In the genomic region with DNA sequence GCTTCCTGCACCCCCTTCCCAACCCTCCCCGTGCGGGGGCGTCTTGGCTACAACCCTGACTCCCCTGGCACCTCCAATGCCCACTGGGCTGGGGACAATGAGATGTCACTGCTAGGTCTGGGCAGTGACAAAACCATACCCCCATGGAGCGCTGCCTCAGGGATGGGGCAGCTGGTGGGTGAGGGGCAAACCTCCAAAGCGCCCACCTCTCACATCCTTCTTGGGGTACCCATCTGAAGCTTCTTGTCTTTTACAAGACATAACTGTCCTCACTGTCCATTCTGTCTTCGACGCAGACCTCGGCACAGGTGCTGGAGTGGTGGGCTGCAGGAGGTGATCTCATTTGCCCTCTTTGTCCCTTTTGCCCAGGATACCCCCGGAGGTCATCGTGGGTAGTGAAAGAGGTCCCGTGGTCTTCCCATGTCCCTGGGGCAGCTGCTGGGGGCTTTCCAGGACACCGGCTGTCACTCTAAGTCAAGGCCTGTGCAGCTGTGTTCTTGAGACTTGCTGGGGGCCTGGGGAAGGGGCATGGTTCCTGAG, we compare ENCODE assay signal across 17 cellular contexts. TPM values are rescaled to one million over a fixed set of nuclear protein-coding genes. Genes with fewer than 3 reads are reported as not detected.
A peak's percentile ranks its signal among the peaks of the same experiment; 100 is the strongest.
DNase-seq lines count a peak whose midpoint lies in the region; ATAC-seq and TF ChIP-seq lines count a peak whose summit lies in the region.
"Had no signal": no experiment of that assay in that cellular context is flagged by ENCODE, and none has a peak within 500 bp of the region (broad histone marks: within the 10 kb centered on the region; RNA-seq: fewer than 3 reads in every experiment).

No MANE protein-coding gene starts in this region.

- H3K36me3 Mint-ChIP-seq in HFFc6 (ENCODE audit: low read depth): peaks cover 10% of the 10 kb centered on the region
- peaks cover 3% of the 10 kb centered on the region for H3K36me3 Mint-ChIP-seq in effector memory CD8-positive, alpha-beta T cell (ENCODE audit: insufficient read depth)
- H3K36me3 Mint-ChIP-seq: immature natural killer cell; mesothelial cell of epicardium; stimulated activated effector memory CD8-positive, alpha-beta T cell treated with anti-CD3 and anti-CD28 coated beads, Interleukin-12 subunit alpha, Interleukin-12 subunit beta, amount 100 ng/mL, for 72 hours; type B pancreatic cell had no signal

- BruUV-seq in OCI-LY7 (replicated peaks; lab: Mats Ljungman, UMichigan): no TSS peak

- ATAC-seq in SK-N-SH treated with all-trans-retinoic acid at 6 μM for 48 hours: no peak
- ATAC-seq in effector memory CD8-positive, alpha-beta T cell (replicated peaks): no peak
- ATAC-seq: stimulated activated effector memory CD8-positive, alpha-beta T cell treated with anti-CD3 and anti-CD28 coated beads, Interleukin-12 subunit alpha, Interleukin-12 subunit beta, amount 100 ng/mL, for 72 hours had no signal

- intact Hi-C loops in OCI-LY7 (cut with micrococcal nuclease; ENCODE audit: unreplicated experiment): no loop called here

- H3K9ac ChIP-seq in SK-N-SH: no peak overlapping the region

- H3K79me2 ChIP-seq in SK-N-SH (ENCODE audit: insufficient read depth) (no peaks in the 10 kb centered on the region), OCI-LY7 (ENCODE audit: insufficient read depth, low read depth, low read length) (no peaks in the 10 kb centered on the region)

- H3K27ac Mint-ChIP-seq in HFFc6: peak overlapping the region; percentile 52
- H3K27ac Mint-ChIP-seq in effector memory CD8-positive, alpha-beta T cell: no peak overlapping the region
- H3K27ac Mint-ChIP-seq: activated CD4-positive, alpha-beta T cell treated with anti-CD3 and anti-CD28 coated beads, Interleukin-2, amount 10 ng/mL, durations not matched to agents 24 days and 14 days; immature natural killer cell; mesothelial cell of epicardium; stimulated activated effector memory CD8-positive, alpha-beta T cell treated with anti-CD3 and anti-CD28 coated beads, Interleukin-12 subunit alpha, Interleukin-12 subunit beta, amount 100 ng/mL, for 72 hours; type B pancreatic cell had no signal

- TF ChIP-seq EP300 in SK-N-SH (IDR thresholded peaks at IDR 0.05; ENCODE audit: borderline replicate concordance in 1 of 2, low read depth in 1 of 2, low read length in 1 of 2): no peak

- no peaks in the 10 kb centered on the region for H3F3A ChIP-seq in SK-N-SH (replicated peaks; ENCODE audit: insufficient read depth)

- H3K9me3 ChIP-seq in SK-N-SH: no peaks in the 10 kb centered on the region
- H3K9me3 ChIP-seq in OCI-LY7 (ENCODE audit: low read length): no peaks in the 10 kb centered on the region
- H3K9me3 ChIP-seq: gastroesophageal sphincter had no signal

- H3K36me3 ChIP-seq in SK-N-SH (replicated peaks in 1 of 2; ENCODE audit: control insufficient read depth in 1 of 2, insufficient read depth in 2 of 2, low read length in 1 of 2): peaks cover 5 to 39% of the 10 kb centered on the region in 2 experiments
- no peaks in the 10 kb centered on the region for H3K36me3 ChIP-seq in OCI-LY7 (ENCODE audit: insufficient read depth, low read length)

- H3K4me3 ChIP-seq in SK-N-SH (ENCODE audit: low read depth in 2 of 2, low read length in 1 of 2) (no peak overlapping the region), fibroblast of villous mesenchyme (ENCODE audit: low read depth, low read length) (no peak overlapping the region), retinal pigment epithelial cell (ENCODE audit: low read length) (no peak overlapping the region), OCI-LY7 (ENCODE audit: low read depth, low read length, poor library complexity, severe bottlenecking) (no peak overlapping the region)
- H3K4me3 ChIP-seq: gastroesophageal sphincter had no signal

- H3K9me2 ChIP-seq in SK-N-SH (no peaks in the 10 kb centered on the region), OCI-LY7 (ENCODE audit: insufficient read depth, low read length) (no peaks in the 10 kb centered on the region)

- H3K27me3 Mint-ChIP-seq in HFFc6 (ENCODE audit: insufficient read depth): peaks cover 22% of the 10 kb centered on the region
- H3K27me3 Mint-ChIP-seq in effector memory CD8-positive, alpha-beta T cell: peaks cover 16 to 30% of the 10 kb centered on the region in 2 donors
- H3K27me3 Mint-ChIP-seq: type B pancreatic cell had no signal

- no peak for TF ChIP-seq RAD21 in SK-N-SH (IDR thresholded peaks at IDR 0.05; ENCODE audit: low read length)

- WGBS in SK-N-SH (ENCODE audit: low lambda C conversion rate): 97% methylated on average over 8 of the region's 12 CpGs

- peak; percentile 25 for TF ChIP-seq CTCF in SK-N-SH (IDR thresholded peaks at IDR 0.05)
- peak; percentile 58 for TF ChIP-seq CTCF in HFFc6 (IDR thresholded peaks at IDR 0.05)
- peak; percentile 9 for TF ChIP-seq CTCF in fibroblast of villous mesenchyme (IDR thresholded peaks at IDR 0.05; ENCODE audit: insufficient read depth, low read depth, low read length)
- peak; percentile 13 for TF ChIP-seq CTCF in retinal pigment epithelial cell (conservative IDR thresholded peaks at IDR 0.05; ENCODE audit: low read depth, low read length)
- TF ChIP-seq CTCF in OCI-LY7 (conservative IDR thresholded peaks at IDR 0.05; ENCODE audit: low read length): no peak

- DNase-seq in SK-N-SH (peak; percentile 36), HFFc6 (no peak), fibroblast of villous mesenchyme (ENCODE audit: low read depth) (no peak), retinal pigment epithelial cell (ENCODE audit: low read depth) (no peak), OCI-LY7 (ENCODE audit: low spot score) (no peak)
- DNase-seq in effector memory CD8-positive, alpha-beta T cell: no peak
- DNase-seq in NK-92 treated with Interleukin-12 subunit alpha and Interleukin-12 subunit beta, amount 100 ng/mL, for 24 hours (lab: John Stamatoyannopoulos, UW): no peak
- DNase-seq: 8988T; activated CD4-positive, alpha-beta T cell treated with anti-CD3 and anti-CD28 coated beads, Interleukin-2, amount 10 ng/mL, durations not matched to agents 24 days and 14 days; immature natural killer cell; SIG-M5; T-helper 9 cell had no signal

- no peak overlapping the region for H3K4me3 Mint-ChIP-seq in HFFc6
- no peak overlapping the region for H3K4me3 Mint-ChIP-seq in effector memory CD8-positive, alpha-beta T cell
- H3K4me3 Mint-ChIP-seq: activated CD4-positive, alpha-beta T cell treated with anti-CD3 and anti-CD28 coated beads, Interleukin-2, amount 10 ng/mL, durations not matched to agents 24 days and 14 days; immature natural killer cell; mesothelial cell of epicardium; stimulated activated effector memory CD8-positive, alpha-beta T cell treated with anti-CD3 and anti-CD28 coated beads, Interleukin-12 subunit alpha, Interleukin-12 subunit beta, amount 100 ng/mL, for 72 hours; type B pancreatic cell had no signal

- peaks cover 12 to 28% of the 10 kb centered on the region in 2 experiments for H3K4me1 ChIP-seq in SK-N-SH (ENCODE audit: control insufficient read depth in 1 of 2, insufficient read depth in 2 of 2, low read depth in 1 of 2, low read length in 1 of 2)
- H3K4me1 ChIP-seq in OCI-LY7 (ENCODE audit: insufficient read depth, low read length, poor library complexity, severe bottlenecking): no peaks in the 10 kb centered on the region

- H3K4me1 Mint-ChIP-seq in HFFc6 (ENCODE audit: low read depth): peaks cover 60% of the 10 kb centered on the region
- no peaks in the 10 kb centered on the region for H3K4me1 Mint-ChIP-seq in effector memory CD8-positive, alpha-beta T cell (ENCODE audit: low read depth in 2 of 2)
- H3K4me1 Mint-ChIP-seq: activated CD4-positive, alpha-beta T cell treated with anti-CD3 and anti-CD28 coated beads, Interleukin-2, amount 10 ng/mL, durations not matched to agents 24 days and 14 days; stimulated activated effector memory CD8-positive, alpha-beta T cell treated with anti-CD3 and anti-CD28 coated beads, Interleukin-12 subunit alpha, Interleukin-12 subunit beta, amount 100 ng/mL, for 72 hours had no signal

- POLR2A ChIA-PET in SK-N-SH (lab: Yijun Ruan, JAX) (no interaction called here), OCI-LY7 (lab: Charles Lee) (no interaction called here)

- H3K4me2 ChIP-seq in SK-N-SH: no peak overlapping the region
- no peak overlapping the region for H3K4me2 ChIP-seq in OCI-LY7 (ENCODE audit: low read length)

- H2AFZ ChIP-seq in SK-N-SH (ENCODE audit: low read depth) (no peak overlapping the region), OCI-LY7 (ENCODE audit: low read length) (no peak overlapping the region)

- H3K27ac ChIP-seq in SK-N-SH (ENCODE audit: low read depth in 2 of 2, low read length in 1 of 2): no peak overlapping the region; a peak in 1 of 4 replicates
- H3K27ac ChIP-seq in OCI-LY7 (ENCODE audit: low read depth, low read length, poor library complexity, severe bottlenecking): no peak overlapping the region
- H3K27ac ChIP-seq: gastroesophageal sphincter had no signal

- no peaks in the 10 kb centered on the region for H3K9me3 Mint-ChIP-seq in HFFc6
- H3K9me3 Mint-ChIP-seq in effector memory CD8-positive, alpha-beta T cell: no peaks in the 10 kb centered on the region
- H3K9me3 Mint-ChIP-seq: activated CD4-positive, alpha-beta T cell treated with anti-CD3 and anti-CD28 coated beads, Interleukin-2, amount 10 ng/mL, durations not matched to agents 24 days and 14 days; immature natural killer cell; mesothelial cell of epicardium; stimulated activated effector memory CD8-positive, alpha-beta T cell treated with anti-CD3 and anti-CD28 coated beads, Interleukin-12 subunit alpha, Interleukin-12 subunit beta, amount 100 ng/mL, for 72 hours; type B pancreatic cell had no signal

- CTCF ChIA-PET in SK-N-SH (lab: Yijun Ruan, JAX): interaction anchor here (0.6 to 2.2 kb wide), 3 partner anchors 11 to 279 kb away, joined by 3 to 7 read pairs (median 4); no protein-coding TSS in a partner anchor
- CTCF ChIA-PET in OCI-LY7 (lab: Charles Lee; ENCODE audit: unreplicated experiment): no interaction called here

- no peaks in the 10 kb centered on the region for H4K20me1 ChIP-seq in SK-N-SH (ENCODE audit: insufficient read depth)
- no peaks in the 10 kb centered on the region for H4K20me1 ChIP-seq in OCI-LY7 (ENCODE audit: insufficient read depth, low read length)

- H3K27me3 ChIP-seq in SK-N-SH (ENCODE audit: insufficient read depth): no peaks in the 10 kb centered on the region

RNA-seq across cellular contexts. Expression of a gene that starts 27.8 kb away (rescaled TPM):
- 0.15 and 0.25 TPM in 2 replicates for polyA plus RNA-seq in SK-N-SH (2012; rRNA removed)
- polyA plus RNA-seq in SK-N-SH (2012; cell fraction: cytosol; rRNA removed): 0.10 and 0.30 TPM in 2 replicates
- polyA plus RNA-seq in SK-N-SH (2012; cell fraction: nucleus; rRNA removed): 0.49 and 0.69 TPM in 2 replicates
- total RNA-seq in HFFc6 (2021; fragmentation: NEBNext Ultra II Directional; extraction: Animal tissue kit (Norgen Biotek cat#: 25700)): 1 to 10 TPM in 2 of 6 experiments, under 1 TPM in 4; 0.26 to 1.5 (median 0.78) TPM
- total RNA-seq in fibroblast of villous mesenchyme (under 0.01 TPM in 2 replicates), OCI-LY7 (2022) (not detected in 2 replicates)
- total RNA-seq in OCI-LY7 (2014; rRNA removed; shearing (Covaris generic)): not detected in 2 replicates
- total RNA-seq: activated CD4-positive, alpha-beta T cell treated with anti-CD3 and anti-CD28 coated beads, Interleukin-2, amount 10 ng/mL, durations not matched to agents 24 days and 14 days had no signal

RNA-seq across cellular contexts. Expression of a gene that starts 41.5 kb away (rescaled TPM):
- 25.9 and 32.1 TPM in 2 replicates for polyA plus RNA-seq in SK-N-SH (2012; rRNA removed)
- 13.2 and 19.7 TPM in 2 replicates for polyA plus RNA-seq in SK-N-SH (2012; cell fraction: cytosol; rRNA removed)
- polyA plus RNA-seq in SK-N-SH (2012; cell fraction: nucleus; rRNA removed): 57.0 and 58.5 TPM in 2 replicates
- total RNA-seq in HFFc6 (2021; fragmentation: NEBNext Ultra II Directional; extraction: Animal tissue kit (Norgen Biotek cat#: 25700)): 100 to 1,000 TPM; 137 to 208 (median 180) TPM
- 341 TPM in 2 replicates for total RNA-seq in fibroblast of villous mesenchyme
- 0.80 and 3.0 TPM in 2 replicates for total RNA-seq in OCI-LY7 (2014; rRNA removed; shearing (Covaris generic))
- 0.23 TPM in 1 of 2 replicates, not detected in the other for total RNA-seq in OCI-LY7 (2022)

RNA-seq across cellular contexts. Expression of a gene that starts 52.4 kb away (rescaled TPM):
- 0.23 and 0.26 TPM in 2 replicates for polyA plus RNA-seq in SK-N-SH (2012; rRNA removed)
- polyA plus RNA-seq in SK-N-SH (2012; cell fraction: cytosol; rRNA removed): 0.19 and 0.26 TPM in 2 replicates
- 0.25 and 0.39 TPM in 2 replicates for polyA plus RNA-seq in SK-N-SH (2012; cell fraction: nucleus; rRNA removed)
- total RNA-seq in HFFc6 (2021; fragmentation: NEBNext Ultra II Directional; extraction: Animal tissue kit (Norgen Biotek cat#: 25700)): under 1 TPM in 1 of 6 experiments, not detected in 5; 0.11 TPM
- total RNA-seq in fibroblast of villous mesenchyme (under 0.01 and 0.64 TPM in 2 replicates), OCI-LY7 (2022) (not detected in 2 replicates)
- total RNA-seq in OCI-LY7 (2014; rRNA removed; shearing (Covaris generic)): not detected in 2 replicates
- total RNA-seq: activated CD4-positive, alpha-beta T cell treated with anti-CD3 and anti-CD28 coated beads, Interleukin-2, amount 10 ng/mL, durations not matched to agents 24 days and 14 days; gastroesophageal sphincter had no signal
- polyA plus RNA-seq: immature natural killer cell had no signal

Comparison
In these comparisons a context has a peak if more than half of its experiments do, and no peak if none do; other contexts are left out.
1. RNA of a gene that starts 41.5 kb away (total RNA-seq): 341 TPM in fibroblast of villous mesenchyme and 137 to 208 TPM in HFFc6; 0.23 to 3.0 TPM in OCI-LY7; every median in the first group is over 10 times any median in the second.